1 cellular context compared by ENCODE assay signal in genomic region chr1:110608247-110608646, GRCh38.
TF ChIP-seq lines count a peak whose summit lies in the region.

No MANE protein-coding gene starts in this region.

TF ChIP-seq in H1, 55 proteins besides CTCF, POLR2A, EP300 and RAD21:
- TF ChIP-seq CBX8 (IDR thresholded peaks at IDR 0.05; ENCODE audit: borderline replicate concordance, low read depth, low read length) (no peak), CREB1 (IDR thresholded peaks at IDR 0.05) (no peak), POLR2AphosphoS5 (IDR thresholded peaks at IDR 0.05; ENCODE audit: low read depth, low read length) (no peak), CHD2 (IDR thresholded peaks at IDR 0.05; ENCODE audit: low read length) (no peak), YY1 (IDR thresholded peaks at IDR 0.05; ENCODE audit: low read depth, low read length) (no peak), SP2 (IDR thresholded peaks at IDR 0.05; ENCODE audit: low read length) (no peak), RXRA (IDR thresholded peaks at IDR 0.05; ENCODE audit: insufficient read depth, low read depth, low read length) (no peak), ZNF274 (IDR thresholded peaks at IDR 0.05; ENCODE audit: borderline replicate concordance, extremely low read depth, low read length) (no peak), EZH2 (IDR thresholded peaks at IDR 0.05; ENCODE audit: low read depth, low read length, severe bottlenecking) (peak; percentile 9), GTF2F1 (IDR thresholded peaks at IDR 0.05; ENCODE audit: borderline replicate concordance, low read depth, low read length) (no peak), JUND (IDR thresholded peaks at IDR 0.05; ENCODE audit: low read length) (no peak), CEBPB (IDR thresholded peaks at IDR 0.05; ENCODE audit: low read depth, low read length) (no peak), FOSL1 (IDR thresholded peaks at IDR 0.05; ENCODE audit: insufficient read depth, low read depth, low read length) (no peak), SAP30 (IDR thresholded peaks at IDR 0.05; ENCODE audit: insufficient read depth, insufficient replicate concordance, low read length) (no peak), SUZ12 (IDR thresholded peaks at IDR 0.05; ENCODE audit: low read length) (peak; percentile 80; the same call in 1 of the 2 replicates)
